8 cellular contexts compared by ENCODE assay signal in the genomic region with DNA sequence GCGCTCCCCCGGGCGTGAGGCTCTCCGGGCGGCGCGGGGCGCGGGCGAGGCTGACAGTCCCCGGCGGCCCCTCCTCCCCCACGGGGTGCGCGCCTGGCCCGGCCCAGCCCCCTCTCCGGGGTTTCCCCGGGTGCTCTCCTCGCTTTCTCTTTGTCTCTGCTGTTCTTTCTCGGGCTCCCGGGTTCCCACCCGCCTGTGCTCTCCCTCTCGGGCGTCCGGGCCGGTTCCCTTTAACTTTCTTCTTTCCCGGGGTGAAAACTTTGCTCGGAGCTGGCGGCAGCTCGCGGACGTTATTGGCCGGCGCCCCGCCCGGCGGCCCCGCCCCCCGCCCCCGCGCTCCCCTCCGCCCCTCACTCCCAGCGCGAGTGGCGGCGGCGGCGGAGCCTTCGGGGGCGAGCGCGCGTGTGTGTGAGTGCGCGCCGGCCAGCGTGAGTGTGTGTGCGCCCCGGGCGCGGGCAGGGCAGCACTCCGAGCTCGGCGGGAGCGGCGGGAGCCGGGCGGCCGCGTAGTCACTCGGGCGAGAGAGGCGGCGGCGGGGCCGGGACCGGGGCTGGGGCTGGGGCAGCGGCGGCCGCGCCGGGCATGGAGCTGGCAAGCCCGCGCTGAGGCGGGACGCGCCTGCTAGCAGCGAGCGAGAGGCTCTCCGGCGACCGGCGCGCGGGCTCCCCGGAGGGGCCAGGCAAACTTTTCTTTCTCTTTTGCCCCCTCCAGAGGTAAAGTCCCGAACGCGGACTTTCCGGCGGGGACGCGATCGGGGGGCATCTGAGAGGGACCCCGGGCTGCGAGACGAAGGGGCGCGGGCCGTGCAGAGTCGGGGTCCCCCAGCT. TPM values are rescaled to one million over a fixed set of nuclear protein-coding genes. Genes with fewer than 3 reads are reported as not detected.
DNase-seq lines count a peak whose midpoint lies in the region; ATAC-seq and TF ChIP-seq lines count a peak whose summit lies in the region.

TSS of gene NTN1 (plus strand) at position 353 of the 827 bp plus-strand sequence. CDS start 864 bp downstream, outside the sequence.

- POLR2A ChIA-PET in GM10248 (lab: Yijun Ruan, JAX): no interaction called here

- DNase-seq in GM10248 (ENCODE audit: extremely low spot score): peak; percentile 87
- no peak for DNase-seq in RWPE2 (ENCODE audit: low spot score)
- DNase-seq in amniotic epithelial cell (ENCODE audit: low read depth): peak; percentile 16
- DNase-seq in hepatocyte (ENCODE audit: low spot score): peak; percentile 77
- DNase-seq in sigmoid colon: peak; percentile 80
- DNase-seq in hippocampal formation (lab: John Stamatoyannopoulos, UW): no peak
- DNase-seq in NCI-H1930 (lab: John Stamatoyannopoulos, UW): no peak

- no peaks in the 10 kb centered on the region for H4K20me1 ChIP-seq in hepatocyte (ENCODE audit: insufficient read depth, poor library complexity, severe bottlenecking)

- H3K4me3 ChIP-seq in RWPE2 (ENCODE audit: severe bottlenecking) (peak within 1 kb of the TSS; percentile 61), hepatocyte (peak within 1 kb of the TSS; percentile 72), sigmoid colon (peak within 1 kb of the TSS; percentile 56 to 83 (median 74))

- H3K36me3 ChIP-seq in RWPE2 (ENCODE audit: low read depth) (no peaks in the 10 kb centered on the region), hepatocyte (replicated peaks; ENCODE audit: insufficient read depth, low read depth) (no peaks in the 10 kb centered on the region), sigmoid colon (no peaks in the 10 kb centered on the region)

- no peaks in the 10 kb centered on the region for H3K9me2 ChIP-seq in hepatocyte (replicated peaks; ENCODE audit: insufficient read depth)

- H3K4me1 ChIP-seq in RWPE2 (ENCODE audit: insufficient read depth, poor library complexity, severe bottlenecking) (no peaks in the 10 kb centered on the region), hepatocyte (ENCODE audit: insufficient read depth) (peaks cover 13% of the 10 kb centered on the region), sigmoid colon (peaks cover 0 to 32% (median 26%) of the 10 kb centered on the region in 4 donors)

- intact Hi-C loops in sigmoid colon (cut with DNase I): loop anchor here (5.0 kb wide), 2 partner anchors 71 to 221 kb away; no protein-coding TSS in a partner anchor

- peak within 1 kb of the TSS; percentile 63 for H2AFZ ChIP-seq in hepatocyte

- no peak for TF ChIP-seq POLR2A in sigmoid colon (IDR thresholded peaks at IDR 0.05)

- TF ChIP-seq CTCF in GM10248 (IDR thresholded peaks at IDR 0.05; ENCODE audit: control extremely low read depth, extremely low read depth, low read depth, missing control alignments): no peak
- no peak for TF ChIP-seq CTCF in RWPE2 (IDR thresholded peaks at IDR 0.05; ENCODE audit: poor library complexity, severe bottlenecking)
- no peak for TF ChIP-seq CTCF in hepatocyte (IDR thresholded peaks at IDR 0.05; ENCODE audit: poor library complexity)
- no peak for TF ChIP-seq CTCF in sigmoid colon (IDR thresholded peaks at IDR 0.05)

- no peaks in the 10 kb centered on the region for H3K79me2 ChIP-seq in hepatocyte

- H3K27ac ChIP-seq in RWPE2 (ENCODE audit: poor library complexity, severe bottlenecking): no peak within 1 kb of the TSS
- H3K27ac ChIP-seq in hepatocyte: no peak within 1 kb of the TSS
- H3K27ac ChIP-seq in sigmoid colon: peak within 1 kb of the TSS; percentile 79 to 92 (median 86)

- ATAC-seq in HG02678 (IDR thresholded peaks at IDR 0.05; ENCODE audit: unreplicated experiment): peak; percentile 67
- ATAC-seq in RWPE2 (ENCODE audit: low read depth): peak; percentile 60

- H3K9me3 ChIP-seq in RWPE2 (ENCODE audit: severe bottlenecking) (no peaks in the 10 kb centered on the region), hepatocyte (ENCODE audit: low read depth) (peaks cover 3% of the 10 kb centered on the region), sigmoid colon (no peaks in the 10 kb centered on the region)

- 0% methylated on average over 17 of the region's 111 CpGs for WGBS in hepatocyte (ENCODE audit: low lambda C conversion rate, missing lambda C conversion rate)
- WGBS in sigmoid colon, 2 donors: 0 to 1% methylated on average over 111 of the region's 111 CpGs

- TF ChIP-seq EP300 in sigmoid colon (IDR thresholded peaks at IDR 0.05): peak in 1 of 4 donors; percentile 17

- H3K4me2 ChIP-seq in hepatocyte: peak within 1 kb of the TSS; percentile 100

- CTCF ChIA-PET in GM10248 (lab: Yijun Ruan, JAX): interaction anchor here (1.6 to 4.1 kb wide), 2 partner anchors 19 to 23 kb away, joined by 4 to 24 read pairs; no protein-coding TSS in a partner anchor

- H3K27me3 ChIP-seq in RWPE2 (ENCODE audit: insufficient read depth, poor library complexity, severe bottlenecking) (peaks cover 26% of the 10 kb centered on the region), hepatocyte (peaks cover 87% of the 10 kb centered on the region), sigmoid colon (peaks cover 0 to 12% (median 0%) of the 10 kb centered on the region in 3 donors)

RNA-seq across cellular contexts. Expression of gene NTN1, which starts in this region (rescaled TPM):
- 1.5 and 2.1 TPM in 2 replicates for total RNA-seq in hepatocyte
- 0.42 and 0.44 TPM in 2 replicates for polyA plus RNA-seq in hepatocyte
- total RNA-seq in sigmoid colon: 10 to 100 TPM; 10.5 to 20.3 (median 16.3) TPM
- polyA plus RNA-seq in sigmoid colon: 1 to 10 TPM in 2 of 3 donors, under 1 TPM in 1; 0.69 to 3.3 (median 1.2) TPM

Comparison
In these comparisons a context has a peak if more than half of its experiments do, and no peak if none do; other contexts are left out.
1. DNase-seq: peak in GM10248 (single experiment), amniotic epithelial cell (single experiment), hepatocyte (single experiment) and sigmoid colon (single experiment); none in RWPE2 (single experiment), hippocampal formation (0 of 2) and NCI-H1930 (0 of 2).
2. H3K27ac ChIP-seq: peak in sigmoid colon (4 of 4); none in RWPE2 (single experiment) and hepatocyte (single experiment).
3. Peak in every context shown above with its lines, with median percentiles within 50 percentile points of each other: H3K4me3 ChIP-seq.